ENCODE assay signal across 15 cellular contexts in the genomic region with DNA sequence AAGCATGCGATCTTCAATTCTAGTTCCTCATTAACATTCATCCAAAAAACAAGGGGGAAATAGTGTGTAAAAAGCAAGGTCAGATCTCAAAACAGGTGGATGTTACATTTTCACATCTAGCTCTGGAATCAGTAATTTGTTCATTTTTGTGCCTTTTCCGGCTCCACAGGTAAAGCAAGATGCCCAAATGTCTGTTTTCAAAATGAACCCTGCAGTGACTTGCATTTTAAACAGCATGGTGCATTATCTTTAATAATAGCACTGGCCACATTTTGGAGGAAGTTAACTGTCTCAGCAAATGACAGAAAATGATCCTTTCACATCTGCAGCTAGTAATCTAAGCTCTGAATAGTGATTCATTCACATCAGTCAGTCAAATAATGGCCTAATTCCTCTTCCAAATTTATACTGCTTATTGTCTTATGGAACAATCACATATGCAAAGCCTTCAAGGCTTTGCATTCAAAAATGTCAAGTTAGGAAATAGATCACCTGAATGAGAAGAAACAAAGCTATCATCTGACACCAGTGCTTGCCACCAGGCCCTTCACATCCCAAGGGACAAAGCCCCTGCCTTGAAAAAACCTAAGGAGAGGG.
A peak's percentile ranks its signal among the peaks of the same experiment; 100 is the strongest.
DNase-seq lines count a peak whose midpoint lies in the region; ATAC-seq and TF ChIP-seq lines count a peak whose summit lies in the region.
"Had no signal": no experiment of that assay in that cellular context is flagged by ENCODE, and none has a peak within 500 bp of the region (broad histone marks: within the 10 kb centered on the region; RNA-seq: fewer than 3 reads in every experiment).

No MANE protein-coding gene starts in this region.

- no peak overlapping the region for H3K56ac ChIP-seq in H9 (ENCODE audit: insufficient read length, low read depth, low read length)

- H3K27me3 Mint-ChIP-seq in H9 (ENCODE audit: low read depth), result no peaks in the 10 kb centered on the region
- no peaks in the 10 kb centered on the region for H3K27me3 Mint-ChIP-seq in glutamatergic neuron (ENCODE audit: unreplicated experiment)
- peaks cover 4 to 12% of the 10 kb centered on the region in 2 donors for H3K27me3 Mint-ChIP-seq in natural killer cell (ENCODE audit: low read depth in 2 of 2)

- no peak overlapping the region for H3K4me3 ChIP-seq in BLaER1
- H3K4me3 ChIP-seq: SJSA1 had no signal

- H4K20me1 ChIP-seq in BLaER1, result no peaks in the 10 kb centered on the region
- H4K20me1 ChIP-seq in H9 (ENCODE audit: control insufficient read depth, insufficient read depth, insufficient read length), result no peaks in the 10 kb centered on the region

- no peaks in the 10 kb centered on the region for H3K36me3 ChIP-seq in BLaER1
- H3K36me3 ChIP-seq: SJSA1 had no signal

- no peak overlapping the region for H3T11ph ChIP-seq in H9 (ENCODE audit: low read length)

- H4K91ac ChIP-seq in H9 (ENCODE audit: insufficient read length, low read depth, low read length), result no peak overlapping the region

- H4K8ac ChIP-seq in H9 (replicated peaks; ENCODE audit: insufficient read length, low read depth, low read length), result no peak overlapping the region

- DNase-seq in H9 (no peak), RPMI8226 (peak; percentile 28), medulla oblongata (ENCODE audit: extremely low spot score) (peak; percentile 25), HPDE6-E6E7 (ENCODE audit: extremely low spot score) (no peak), glutamatergic neuron (no peak), natural killer cell (no peak)
- no peak for DNase-seq in stimulated activated CD4-positive, alpha-beta T cell treated with anti-CD3 and anti-CD28 coated beads, Interleukin-1b, Interleukin-23, amount 100 ng/mL, for 48 hours
- DNase-seq: effector memory CD4-positive, alpha-beta T cell; left colon; NCI-H1436 treated with DMSO at 0.1 percent for 48 hours; stimulated activated naive CD4-positive, alpha-beta T cell had no signal

- H2BK120ac ChIP-seq in H9 (ENCODE audit: low read depth, low read length, poor library complexity, severe bottlenecking), result no peak overlapping the region

- H3K4me3 Mint-ChIP-seq in H9 (peak overlapping the region in 1 of 2 experiments; percentile 16; a peak in 2 of 5 replicates), glutamatergic neuron (ENCODE audit: unreplicated experiment) (no peak overlapping the region), natural killer cell (no peak overlapping the region)

- H2BK20ac ChIP-seq in H9 (ENCODE audit: low read depth, low read length, poor library complexity, severe bottlenecking), result no peak overlapping the region

- H3K9ac ChIP-seq in BLaER1, result no peak overlapping the region
- no peak overlapping the region for H3K9ac ChIP-seq in H9 (ENCODE audit: extremely low read depth, insufficient read length, low read length)

- H3K4me2 ChIP-seq in BLaER1 (peak overlapping the region; percentile 36), H9 (ENCODE audit: insufficient read depth, insufficient read length, low read length) (no peak overlapping the region)

- no peak overlapping the region for H2AK5ac ChIP-seq in H9 (ENCODE audit: insufficient read length, low read length)

- H3K27ac Mint-ChIP-seq in H9, result peak overlapping the region; percentile 33 to 90 (median 74); a peak in 6 of 7 replicates
- no peak overlapping the region for H3K27ac Mint-ChIP-seq in glutamatergic neuron (ENCODE audit: unreplicated experiment)
- no peak overlapping the region for H3K27ac Mint-ChIP-seq in natural killer cell
- H3K27ac Mint-ChIP-seq: activated naive CD4-positive, alpha-beta T cell treated with anti-CD3 and anti-CD28 coated beads, Interleukin-2, amount 50 U/mL, for 72 hours had no signal

- no peak overlapping the region for H3K23ac ChIP-seq in H9 (ENCODE audit: insufficient read length, low read depth, low read length)

- H3K23me2 ChIP-seq in H9 (ENCODE audit: insufficient read length, low read depth, low read length, poor library complexity, severe bottlenecking), result no peaks in the 10 kb centered on the region

- H2BK12ac ChIP-seq in H9 (ENCODE audit: insufficient read length, low read depth, low read length), result no peak overlapping the region

- no peak for ATAC-seq in natural killer cell
- ATAC-seq: activated naive CD4-positive, alpha-beta T cell treated with anti-CD3 and anti-CD28 coated beads, Interleukin-2, amount 50 U/mL, for 72 hours; left colon had no signal

- H2AFZ ChIP-seq in H9 (ENCODE audit: low read length), result no peak overlapping the region

- H4K5ac ChIP-seq in H9 (ENCODE audit: insufficient read length, low read depth, low read length), result no peak overlapping the region

- H3K4me1 ChIP-seq in BLaER1 (peaks cover 21% of the 10 kb centered on the region), H9 (ENCODE audit: insufficient read depth, low read length) (peaks cover 21% of the 10 kb centered on the region; the same call in 1 of the 2 replicates)

- H2BK15ac ChIP-seq in H9 (ENCODE audit: low read depth, low read length), result no peak overlapping the region

- no peak for TF ChIP-seq CTCF in H9 (conservative IDR thresholded peaks at IDR 0.05)
- no peak for TF ChIP-seq CTCF in glutamatergic neuron (IDR thresholded peaks at IDR 0.05; ENCODE audit: partially characterized antibody, unreplicated experiment)
- TF ChIP-seq CTCF in natural killer cell (IDR thresholded peaks at IDR 0.05), result no peak

- H3K18ac ChIP-seq in H9 (ENCODE audit: insufficient read length, low read depth, low read length), result no peak overlapping the region

- no peak overlapping the region for H3K4ac ChIP-seq in H9 (ENCODE audit: low read depth, low read length)

- H3K27me3 ChIP-seq in BLaER1 (no peaks in the 10 kb centered on the region), H9 (ENCODE audit: insufficient read depth, low read length) (no peaks in the 10 kb centered on the region)
- H3K27me3 ChIP-seq: SJSA1 had no signal

- intact Hi-C loops in natural killer cell (cut with micrococcal nuclease), result no loop called here

- H3K4me1 Mint-ChIP-seq in H9 (peaks cover 39 to 41% of the 10 kb centered on the region in 2 experiments), glutamatergic neuron (ENCODE audit: low read depth, unreplicated experiment) (no peaks in the 10 kb centered on the region), natural killer cell (no peaks in the 10 kb centered on the region)

- H3K9me3 ChIP-seq in BLaER1 (no peaks in the 10 kb centered on the region), H9 (ENCODE audit: control insufficient read depth, low read depth, low read length) (no peaks in the 10 kb centered on the region)
- H3K9me3 ChIP-seq: SJSA1 had no signal

- no peaks in the 10 kb centered on the region for H3K79me2 ChIP-seq in H9 (ENCODE audit: insufficient read depth, low read length)

- H2BK5ac ChIP-seq in H9 (ENCODE audit: insufficient read length, low read length), result no peak overlapping the region

- H3K27ac ChIP-seq in BLaER1 (no peak overlapping the region), H9 (ENCODE audit: insufficient read length, low read depth, low read length) (no peak overlapping the region)
- H3K27ac ChIP-seq: HL-60, SJSA1 had no signal

- H3K36me3 Mint-ChIP-seq in H9 (ENCODE audit: insufficient read depth in 1 of 3, low read depth in 3 of 3), result no peaks in the 10 kb centered on the region
- no peaks in the 10 kb centered on the region for H3K36me3 Mint-ChIP-seq in glutamatergic neuron (ENCODE audit: unreplicated experiment)
- H3K36me3 Mint-ChIP-seq in natural killer cell, result no peaks in the 10 kb centered on the region
- H3K36me3 Mint-ChIP-seq: activated naive CD4-positive, alpha-beta T cell treated with anti-CD3 and anti-CD28 coated beads, Interleukin-2, amount 50 U/mL, for 72 hours had no signal

- H3K9me3 Mint-ChIP-seq in H9 (no peaks in the 10 kb centered on the region), glutamatergic neuron (ENCODE audit: unreplicated experiment) (no peaks in the 10 kb centered on the region), natural killer cell (no peaks in the 10 kb centered on the region)
- H3K9me3 Mint-ChIP-seq: activated naive CD4-positive, alpha-beta T cell treated with anti-CD3 and anti-CD28 coated beads, Interleukin-2, amount 50 U/mL, for 72 hours had no signal

- no CpG with 5 or more reads among the region's 2 CpGs for WGBS in H9 (ENCODE audit: extremely low coverage, insufficient read length, low lambda C conversion rate)

- no peaks in the 10 kb centered on the region for H3K79me1 ChIP-seq in H9 (ENCODE audit: insufficient read depth, low read depth, low read length, poor library complexity, severe bottlenecking)

- no peak overlapping the region for H3K14ac ChIP-seq in H9 (ENCODE audit: insufficient read depth, low read length)

Comparison
In these comparisons a context has a peak if more than half of its experiments do, and no peak if none do; other contexts are left out.
1. DNase-seq: peak in RPMI8226 (single experiment) and medulla oblongata (single experiment); none in H9 (single experiment), HPDE6-E6E7 (single experiment), glutamatergic neuron (single experiment), natural killer cell (single experiment) and stimulated activated CD4-positive, alpha-beta T cell treated with anti-CD3 and anti-CD28 coated beads, Interleukin-1b, Interleukin-23, amount 100 ng/mL, for 48 hours (single experiment).
2. H3K27ac Mint-ChIP-seq: peak in H9 (3 of 3); none in glutamatergic neuron (single experiment) and natural killer cell (0 of 2).